ENCODE assay signal across 13 cellular contexts in genomic region chr15:61367953-61368352, GRCh38.
DNase-seq lines count a peak whose midpoint lies in the region; ATAC-seq and TF ChIP-seq lines count a peak whose summit lies in the region.
"Had no signal": no experiment of that assay in that cellular context is flagged by ENCODE, and none has a peak within 500 bp of the region (broad histone marks: within the 10 kb centered on the region; RNA-seq: fewer than 3 reads in every experiment).

No MANE protein-coding gene starts in this region.

- H4K20me1 ChIP-seq in DND-41 (ENCODE audit: insufficient read depth, low read length) = no peaks in the 10 kb centered on the region
- H4K20me1 ChIP-seq: BLaER1 had no signal

- H3K27me3 ChIP-seq in BE2C = no peaks in the 10 kb centered on the region
- no peaks in the 10 kb centered on the region for H3K27me3 ChIP-seq in DND-41 (ENCODE audit: insufficient read depth, low read length, poor library complexity)
- H3K27me3 ChIP-seq: BLaER1, body of pancreas had no signal

- no peak overlapping the region for H3K9ac ChIP-seq in DND-41 (ENCODE audit: low read depth, low read length)
- H3K9ac ChIP-seq: BLaER1, neural progenitor cell had no signal

- no peaks in the 10 kb centered on the region for H3K4me1 ChIP-seq in BE2C
- H3K4me1 ChIP-seq in DND-41 (ENCODE audit: insufficient read depth, low read length) = no peaks in the 10 kb centered on the region
- H3K4me1 ChIP-seq: BLaER1, body of pancreas had no signal

- H3K79me2 ChIP-seq in DND-41 (ENCODE audit: insufficient read depth, low read length) = no peaks in the 10 kb centered on the region

- H3K36me3 ChIP-seq in BE2C (no peaks in the 10 kb centered on the region), DND-41 (ENCODE audit: insufficient read depth, low read length) (no peaks in the 10 kb centered on the region)
- H3K36me3 ChIP-seq: BLaER1, neural progenitor cell had no signal

- no peak overlapping the region for H2AFZ ChIP-seq in DND-41 (ENCODE audit: low read depth, low read length)
- H2AFZ ChIP-seq: neural progenitor cell had no signal

- no peak overlapping the region for H3K27ac ChIP-seq in DND-41 (ENCODE audit: low read length)
- H3K27ac ChIP-seq: BLaER1, body of pancreas, neural progenitor cell had no signal

- H3K4me3 ChIP-seq in BE2C (ENCODE audit: low read depth, low read length) = no peak overlapping the region
- no peak overlapping the region for H3K4me3 ChIP-seq in DND-41 (ENCODE audit: low read depth in 1 of 2, low read length in 2 of 2)
- no peak overlapping the region for H3K4me3 ChIP-seq in epithelial cell of proximal tubule (ENCODE audit: low read depth, low read length)
- H3K4me3 ChIP-seq: BLaER1, body of pancreas, neural progenitor cell had no signal

- TF ChIP-seq CTCF in BE2C (IDR thresholded peaks at IDR 0.05; ENCODE audit: low read depth, low read length) = peak; percentile 58
- peak; percentile 5 for TF ChIP-seq CTCF in DND-41 (IDR thresholded peaks at IDR 0.05; ENCODE audit: borderline replicate concordance, extremely low read depth, low read length, poor library complexity, severe bottlenecking)
- TF ChIP-seq CTCF in epithelial cell of proximal tubule (conservative IDR thresholded peaks at IDR 0.05; ENCODE audit: low read depth, low read length) = peak; percentile 17

- H3K4me2 ChIP-seq in DND-41 (ENCODE audit: insufficient read depth, low read length) = no peak overlapping the region
- H3K4me2 ChIP-seq: BLaER1, neural progenitor cell had no signal

- DNase-seq in BE2C (peak; percentile 31), DND-41 (no peak), NCI-H2029 (lab: John Stamatoyannopoulos, UW) (peak; percentile 10), epithelial cell of proximal tubule (ENCODE audit: low read depth) (no peak)
- no peak for DNase-seq in activated CD8-positive, alpha-beta memory T cell treated with anti-CD3 and anti-CD28 coated beads for 24 hours
- DNase-seq: activated CD4-positive, alpha-beta T cell treated with anti-CD3 and anti-CD28 coated beads for 4 hours; activated T-cell treated with anti-CD3 and anti-CD28 coated beads for 4 hours; body of pancreas had no signal

- ATAC-seq in DND-41 (ENCODE audit: insufficient read depth, low read depth) (no peak), SK-N-SH treated with all-trans-retinoic acid at 6 μM for 48 hours (no peak), GM19463 (IDR thresholded peaks at IDR 0.05; ENCODE audit: unreplicated experiment) (no peak)
- ATAC-seq: body of pancreas, HCT116 had no signal

- H3K9me3 ChIP-seq in BE2C (no peaks in the 10 kb centered on the region; the same call in 1 of the 2 replicates), DND-41 (ENCODE audit: insufficient read depth, low read length, severe bottlenecking) (no peaks in the 10 kb centered on the region)
- H3K9me3 ChIP-seq: body of pancreas had no signal

TF ChIP-seq in SK-N-SH treated with all-trans-retinoic acid at 6 μM for 48 hours, 23 proteins besides CTCF, POLR2A, EP300 and RAD21:
- TF ChIP-seq TSHZ2 (CRISPR knock-in tag; IDR thresholded peaks at IDR 0.05) = no peak
- TF ChIP-seq ESRRG (CRISPR knock-in tag; IDR thresholded peaks at IDR 0.05) = no peak
- no peak for TF ChIP-seq TCF4 (CRISPR knock-in tag; IDR thresholded peaks at IDR 0.05; ENCODE audit: borderline replicate concordance)
- TF ChIP-seq ZFP30 (CRISPR knock-in tag; IDR thresholded peaks at IDR 0.05) = no peak
- no peak for TF ChIP-seq CREB5 (CRISPR knock-in tag; IDR thresholded peaks at IDR 0.05; ENCODE audit: low read depth)
- no peak for TF ChIP-seq PPARA (CRISPR knock-in tag; IDR thresholded peaks at IDR 0.05; ENCODE audit: borderline replicate concordance)
- no peak for TF ChIP-seq TOX (CRISPR knock-in tag; IDR thresholded peaks at IDR 0.05; ENCODE audit: borderline replicate concordance)
- no peak for TF ChIP-seq RARB (CRISPR knock-in tag; IDR thresholded peaks at IDR 0.05)
- no peak for TF ChIP-seq ARNTL (CRISPR knock-in tag; IDR thresholded peaks at IDR 0.05; ENCODE audit: borderline replicate concordance, low read depth)
- TF ChIP-seq ZFP3 (CRISPR knock-in tag; IDR thresholded peaks at IDR 0.05) = no peak
- TF ChIP-seq GLIS3 (CRISPR knock-in tag; IDR thresholded peaks at IDR 0.05) = no peak
- no peak for TF ChIP-seq ZNF8 (CRISPR knock-in tag; IDR thresholded peaks at IDR 0.05)
- TF ChIP-seq OSR1 (CRISPR knock-in tag; IDR thresholded peaks at IDR 0.05) = no peak
- TF ChIP-seq ZNF565 (CRISPR knock-in tag; conservative IDR thresholded peaks at IDR 0.05; ENCODE audit: low read depth) = no peak
- TF ChIP-seq POU6F1 (CRISPR knock-in tag; IDR thresholded peaks at IDR 0.05; ENCODE audit: borderline replicate concordance, low read depth) = no peak
- TF ChIP-seq ZC3H10 (CRISPR knock-in tag; IDR thresholded peaks at IDR 0.05) = no peak
- TF ChIP-seq BACH2 (CRISPR knock-in tag; IDR thresholded peaks at IDR 0.05; ENCODE audit: borderline replicate concordance) = no peak

Comparison
In these comparisons a context has a peak if more than half of its experiments do, and no peak if none do; other contexts are left out.
1. DNase-seq: peak in BE2C (single experiment) and NCI-H2029 (single experiment); none in DND-41 (single experiment), epithelial cell of proximal tubule (single experiment) and activated CD8-positive, alpha-beta memory T cell treated with anti-CD3 and anti-CD28 coated beads for 24 hours (single experiment).
2. CTCF ChIP-seq: peak in every context shown above with its lines; median percentile 58 in BE2C; 17 in epithelial cell of proximal tubule; 5 in DND-41.